ENCODE assay signal across 9 cellular contexts in the genomic region with DNA sequence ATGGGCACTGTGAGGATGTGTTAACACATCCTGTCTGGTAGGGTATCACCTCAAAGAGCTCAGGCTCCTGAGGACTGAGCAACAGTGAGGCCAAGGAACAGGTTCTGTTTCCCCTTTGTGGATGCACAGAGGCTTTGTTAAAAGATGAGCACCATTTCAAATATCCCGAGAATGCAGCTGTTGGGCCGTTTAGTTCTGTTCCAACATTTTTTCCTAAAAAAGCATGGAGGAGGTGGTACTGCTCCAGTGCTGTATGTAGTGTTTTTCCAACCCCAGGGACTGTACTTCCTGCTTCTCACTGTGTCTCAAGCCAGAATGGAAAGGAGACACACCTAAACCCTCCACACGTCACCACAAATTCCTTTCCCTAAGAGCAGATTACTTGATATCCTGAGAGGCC. TPM values are rescaled to one million over a fixed set of nuclear protein-coding genes. Genes with fewer than 3 reads are reported as not detected.
A peak's percentile ranks its signal among the peaks of the same experiment; 100 is the strongest.
DNase-seq lines count a peak whose midpoint lies in the region; ATAC-seq, FAIRE-seq and TF ChIP-seq lines count a peak whose summit lies in the region.
"Had no signal": no experiment of that assay in that cellular context is flagged by ENCODE, and none has a peak within 500 bp of the region (broad histone marks: within the 10 kb centered on the region; RNA-seq: fewer than 3 reads in every experiment).

No MANE protein-coding gene starts in this region.

- no peak for FAIRE-seq in RCC 7860 (lab: Jason Lieb, UNC)
- FAIRE-seq: K562 had no signal

- H3K4me3 ChIP-seq in AG10803 (ENCODE audit: low read length) (peak overlapping the region; percentile 10), fibroblast of lung (replicated peaks in 1 of 4; ENCODE audit: control extremely low read depth in 1 of 4, insufficient read depth in 1 of 4, low read depth in 3 of 4, low read length in 4 of 4) (no peak overlapping the region)
- H3K4me3 ChIP-seq: K562 had no signal

- peak overlapping the region; percentile 55 for H3K9ac ChIP-seq in fibroblast of lung (ENCODE audit: insufficient read depth, low read length)

- peaks cover 85% of the 10 kb centered on the region for H3K4me1 Mint-ChIP-seq in osteocyte (ENCODE audit: unreplicated experiment)

- DNase-seq in AG10803 (ENCODE audit: low read depth) (peak; percentile 98), RCC 7860 (ENCODE audit: low spot score) (peak; percentile 85), fibroblast of lung (ENCODE audit: low read depth in 2 of 2) (peak; percentile 69 to 99), osteocyte (ENCODE audit: extremely low spot score, unreplicated experiment) (no peak), NCI-H1694 treated with DMSO at 0.1 percent for 48 hours (lab: John Stamatoyannopoulos, UW) (no peak), NCI-H2227 treated with DMSO at 0.1 percent for 48 hours (lab: John Stamatoyannopoulos, UW) (no peak)

- H3K9me3 Mint-ChIP-seq in osteocyte (ENCODE audit: unreplicated experiment), result peaks cover 22% of the 10 kb centered on the region

- peak overlapping the region; percentile 99 for H3K27ac ChIP-seq in fibroblast of lung (ENCODE audit: insufficient read depth, low read length)

- no peaks in the 10 kb centered on the region for H3K9me3 ChIP-seq in fibroblast of lung (ENCODE audit: control insufficient read depth, insufficient read depth, low read depth, low read length)

- peak overlapping the region; percentile 97 for H3K27ac Mint-ChIP-seq in osteocyte (ENCODE audit: unreplicated experiment)

- no peak for TF ChIP-seq CTCF in AG10803 (conservative IDR thresholded peaks at IDR 0.05; ENCODE audit: low read length)
- TF ChIP-seq CTCF in fibroblast of lung (conservative IDR thresholded peaks at IDR 0.05 in 1 of 2, IDR thresholded peaks at IDR 0.05 in 1 of 2; ENCODE audit: low read depth in 1 of 2, low read length in 2 of 2), result no peak
- TF ChIP-seq CTCF in osteocyte (IDR thresholded peaks at IDR 0.05), result no peak

- H4K20me1 ChIP-seq in fibroblast of lung (ENCODE audit: control insufficient read depth, extremely low read depth, insufficient read depth, low read length), result no peaks in the 10 kb centered on the region

- H3K4me2 ChIP-seq in fibroblast of lung (ENCODE audit: extremely low read depth, insufficient read depth, low read length), result peak overlapping the region; percentile 72

- peaks cover 31% of the 10 kb centered on the region for H3K79me2 ChIP-seq in fibroblast of lung (ENCODE audit: control insufficient read depth, insufficient read depth, low read length)

- no peak overlapping the region for H2AFZ ChIP-seq in fibroblast of lung (ENCODE audit: low read length)

- no peak overlapping the region for H3K4me3 Mint-ChIP-seq in osteocyte (ENCODE audit: unreplicated experiment)

- H3K36me3 Mint-ChIP-seq in osteocyte (ENCODE audit: unreplicated experiment), result peaks cover 19% of the 10 kb centered on the region

- H3K36me3 ChIP-seq in fibroblast of lung (ENCODE audit: control insufficient read depth, insufficient read depth, low read length), result no peaks in the 10 kb centered on the region

- H3K4me1 ChIP-seq in fibroblast of lung (ENCODE audit: control insufficient read depth, extremely low read depth, insufficient read depth, low read length), result peaks cover 31% of the 10 kb centered on the region

- no peaks in the 10 kb centered on the region for H3K27me3 Mint-ChIP-seq in osteocyte (ENCODE audit: unreplicated experiment)

- ATAC-seq in GM19463 (IDR thresholded peaks at IDR 0.05; ENCODE audit: unreplicated experiment) (no peak), HG02870 (IDR thresholded peaks at IDR 0.05; ENCODE audit: unreplicated experiment) (no peak)
- ATAC-seq: K562 had no signal

- no peaks in the 10 kb centered on the region for H3K27me3 ChIP-seq in fibroblast of lung (ENCODE audit: control insufficient read depth, insufficient read depth, low read length)

RNA-seq across cellular contexts. Expression of a gene that starts 53.8 kb away (rescaled TPM):
- 21.3 and 30.2 TPM in 2 replicates for total RNA-seq in fibroblast of lung
- 18.8 and 20.1 TPM in 2 replicates for polyA plus RNA-seq in fibroblast of lung
- polyA plus RNA-seq in fibroblast of lung (2012), result 20.1 and 20.2 TPM in 2 replicates
- polyA minus RNA-seq in fibroblast of lung (ENCODE audit: low replicate concordance), result 13.4 and 17.8 TPM in 2 replicates
- 27.9 and 29.0 TPM in 2 replicates for total RNA-seq in osteocyte

Comparison
In these comparisons a context has a peak if more than half of its experiments do, and no peak if none do; other contexts are left out.
1. DNase-seq: peak in AG10803 (single experiment), RCC 7860 (single experiment) and fibroblast of lung (2 of 2); none in osteocyte (single experiment), NCI-H1694 treated with DMSO at 0.1 percent for 48 hours (single experiment) and NCI-H2227 treated with DMSO at 0.1 percent for 48 hours (single experiment).